7 cellular contexts compared by ENCODE assay signal in genomic region chr12:64451687-64452558, GRCh38. TPM values are rescaled to one million over a fixed set of nuclear protein-coding genes. Genes with fewer than 3 reads are reported as not detected.
DNase-seq lines count a peak whose midpoint lies in the region; ATAC-seq, FAIRE-seq and TF ChIP-seq lines count a peak whose summit lies in the region.

TBK1 (plus strand) TSS chr12:64452120; CDS start chr12:64455871, 3,751 bp downstream.

- peak; percentile 83 for TF ChIP-seq POLR2A in K562 (conservative IDR thresholded peaks at IDR 0.05)

- in situ Hi-C loops in K562 (cut with MboI) = no loop called here

- H3K4me3 ChIP-seq in K562 = peak within 1 kb of the TSS; percentile 88
- peak within 1 kb of the TSS; percentile 68 for H3K4me3 ChIP-seq in iPS DF 6.9 (ENCODE audit: low read length)
- H3K4me3 ChIP-seq in skeletal muscle cell (ENCODE audit: low read depth, low read length) = peak within 1 kb of the TSS; percentile 92

- ATAC-seq in GM18502 (IDR thresholded peaks at IDR 0.05; ENCODE audit: poor library complexity, unreplicated experiment) (peak; percentile 90), HG02852 (IDR thresholded peaks at IDR 0.05; ENCODE audit: unreplicated experiment) (peak; percentile 86), K562 (peak; percentile 88)

- H3K4me1 ChIP-seq in K562 (replicated peaks in 1 of 2; ENCODE audit: control insufficient read depth in 2 of 2, insufficient read depth in 2 of 2, low read length in 2 of 2) (peaks cover 11 to 21% of the 10 kb centered on the region in 2 experiments), iPS DF 6.9 (ENCODE audit: control insufficient read depth, insufficient read depth, low read length) (no peaks in the 10 kb centered on the region)

- H3K27me3 ChIP-seq in K562 (ENCODE audit: control insufficient read depth in 2 of 2, insufficient read depth in 2 of 2, low read length in 2 of 2) (no peaks in the 10 kb centered on the region), iPS DF 6.9 (ENCODE audit: control insufficient read depth, insufficient read depth, low read length) (no peaks in the 10 kb centered on the region)

- DNase-seq in NCI-H1930 (lab: John Stamatoyannopoulos, UW) = peak; percentile 65 to 81
- DNase-seq in T1000 (lab: John Stamatoyannopoulos, UW) = peak; percentile 92
- DNase-seq in K562 (ENCODE audit: extremely low read depth in 1 of 4, low spot score in 3 of 4) = peak; percentile 91 to 93 (median 92)
- DNase-seq in iPS DF 6.9 (ENCODE audit: low read depth, low spot score) = peak; percentile 63
- DNase-seq in skeletal muscle cell (ENCODE audit: low read depth) = peak; percentile 56

- peaks cover 65% of the 10 kb centered on the region for H3K79me2 ChIP-seq in K562 (ENCODE audit: control insufficient read depth, insufficient read depth, low read length)

- intact Hi-C loops in K562 (cut with micrococcal nuclease) = loop anchor here (5.0 kb wide), 2 partner anchors 45 to 155 kb away; no protein-coding TSS in a partner anchor

- 0 out of 6 replicates have a peak, but pooled peaks of 1 of the 3 experiments have one; percentile 2 for TF ChIP-seq CTCF in K562 (IDR thresholded peaks at IDR 0.05 in 2 of 3, conservative IDR thresholded peaks at IDR 0.05 in 1 of 3; ENCODE audit: insufficient read depth in 2 of 3, low read depth in 1 of 3, low read length in 3 of 3)

- H3K9me3 ChIP-seq in K562 (replicated peaks; ENCODE audit: control insufficient read depth, insufficient read depth, low read depth, low read length) (no peaks in the 10 kb centered on the region), iPS DF 6.9 (ENCODE audit: control insufficient read depth, insufficient read depth, low read length) (no peaks in the 10 kb centered on the region)

- H4K20me1 ChIP-seq in K562 (replicated peaks; ENCODE audit: control insufficient read depth, insufficient read depth, low read length) = no peaks in the 10 kb centered on the region

- CTCF ChIA-PET in K562 (lab: Yijun Ruan, JAX; ENCODE audit: low intra/inter-chr PET ratio) = no interaction called here

- peak within 1 kb of the TSS; percentile 90 to 97 for H3K9ac ChIP-seq in K562 (ENCODE audit: insufficient read depth in 1 of 2, low read depth in 2 of 2, low read length in 2 of 2)

- no peaks in the 10 kb centered on the region for H3K9me1 ChIP-seq in K562 (ENCODE audit: control insufficient read depth, insufficient read depth, low read length)

- TF ChIP-seq EP300 in K562 (IDR thresholded peaks at IDR 0.05; ENCODE audit: low read length) = no peak

- TF ChIP-seq RAD21 in K562 (CRISPR knock-in tag; conservative IDR thresholded peaks at IDR 0.05 in 1 of 2, IDR thresholded peaks at IDR 0.05 in 1 of 2) = no peak

- peak within 1 kb of the TSS; percentile 93 for H2AFZ ChIP-seq in K562 (ENCODE audit: low read depth, low read length)

- WGBS in K562 (ENCODE audit: insufficient coverage, low coverage, missing lambda C conversion rate) = under 1% methylated on average over 68 of the region's 94 CpGs
- WGBS in iPS DF 6.9 (ENCODE audit: insufficient coverage, insufficient read length) = no CpG with 5 or more reads among the region's 94 CpGs

- no peak for FAIRE-seq in K562 (lab: Jason Lieb, UNC)

- H3K27ac ChIP-seq in K562 (ENCODE audit: extremely low read depth, low read depth, low read length) (peak within 1 kb of the TSS; percentile 98), iPS DF 6.9 (ENCODE audit: low read length) (no peak within 1 kb of the TSS)

- peak within 1 kb of the TSS; percentile 97 for H3K4me2 ChIP-seq in K562 (ENCODE audit: insufficient read depth, low read length)

- peaks cover 43% of the 10 kb centered on the region for H3K36me3 ChIP-seq in K562 (ENCODE audit: control insufficient read depth, insufficient read depth, low read length)
- peaks cover 3% of the 10 kb centered on the region; the same call in 1 of the 2 replicates for H3K36me3 ChIP-seq in iPS DF 6.9 (ENCODE audit: control insufficient read depth, insufficient read depth, low read length)

- POLR2A ChIA-PET in K562 (lab: Yijun Ruan, JAX) = interaction anchor here (0.6 to 2.4 kb wide), 5 partner anchors 10 to 244 kb away, joined by 3 to 10 read pairs (median 3); no protein-coding TSS in a partner anchor

- BruUV-seq in K562 (replicated peaks; lab: Mats Ljungman, UMichigan) = no TSS peak

TF ChIP-seq in K562, 482 proteins besides CTCF, POLR2A, EP300 and RAD21 (continues in another document):
- TF ChIP-seq MLLT1 (IDR thresholded peaks at IDR 0.05) (peak; percentile 25 to 31; a peak in 1 of 4 replicates), HDGF (IDR thresholded peaks at IDR 0.05) (no peak), PRPF4 (IDR thresholded peaks at IDR 0.05; ENCODE audit: insufficient read depth, low read depth, low read length, poor library complexity, severe bottlenecking) (no peak), POLR2AphosphoS2 (IDR thresholded peaks at IDR 0.05; ENCODE audit: low read length) (no peak; the same call in 1 of the 2 replicates), NELFE (IDR thresholded peaks at IDR 0.05; ENCODE audit: insufficient read depth, insufficient read length) (no peak), ARID3B (CRISPR knock-in tag; IDR thresholded peaks at IDR 0.05; ENCODE audit: borderline replicate concordance) (no peak), HBP1 (CRISPR knock-in tag; IDR thresholded peaks at IDR 0.05) (peak; percentile 36; the same call in 1 of the 2 replicates), LARP7 (IDR thresholded peaks at IDR 0.05) (no peak), FOXA1 (IDR thresholded peaks at IDR 0.05; ENCODE audit: borderline replicate concordance) (no peak), ZNF696 (CRISPR knock-in tag; conservative IDR thresholded peaks at IDR 0.05) (no peak), ZNF23 (CRISPR knock-in tag; IDR thresholded peaks at IDR 0.05) (no peak), ZNF511 (CRISPR knock-in tag; IDR thresholded peaks at IDR 0.05) (peak; percentile 77), ZSCAN32 (CRISPR knock-in tag; IDR thresholded peaks at IDR 0.05) (no peak), SMARCA4 (IDR thresholded peaks at IDR 0.05) (peak; percentile 36; the same call in 1 of the 2 replicates), KLF1 (tag; IDR thresholded peaks at IDR 0.05) (0 out of 2 replicates have a peak, but pooled peaks have one; percentile 17)

RNA-seq across cellular contexts. Expression of gene TBK1, which starts in this region (rescaled TPM):
- 22.1 and 91.8 TPM in 2 replicates for total RNA-seq in K562 (2011; cell fraction: chromatin; rRNA removed; ENCODE audit: low replicate concordance)
- 8.7 and 16.3 TPM in 2 replicates for total RNA-seq in K562 (2011; cell fraction: nucleolus; rRNA removed)
- total RNA-seq in K562 (2011; cell fraction: nucleoplasm; rRNA removed) = 24.5 and 26.7 TPM in 2 replicates
- total RNA-seq in K562 (2014; rRNA removed) (19.5 and 23.9 TPM in 2 replicates), K562 (2014; rRNA removed; fragmentation: Illumina TruSeq; extraction: Trizol) (40.1 and 43.9 TPM in 2 replicates), K562 (2015; rRNA removed; fragmentation: Illumina TruSeq; extraction: Trizol) (33.2 and 42.0 TPM in 2 replicates), K562 (2021) (21.5 and 23.7 TPM in 2 replicates)
- polyA plus RNA-seq in K562 (2011; rRNA removed) (19.7 and 27.8 TPM in 2 replicates), K562 (2014; fragmentation: Illumina TruSeq; extraction: Trizol) (27.8 and 32.3 TPM in 2 replicates), K562 (2014; fragmentation: Nextera tagmentation; extraction: Ambion mirVana) (10 to 100 TPM; 20.4 to 24.9 TPM), K562 (2014; rRNA removed) (29.3 and 33.0 TPM in 2 replicates)
- 1.7 and 6.0 TPM in 2 replicates for polyA plus RNA-seq in K562 (2011; cell fraction: cytosol; rRNA removed)
- polyA plus RNA-seq in K562 (2011; cell fraction: nucleus; rRNA removed) = 8.5 and 10.8 TPM in 2 replicates
- polyA plus RNA-seq in K562 (2012) = 17.4 and 17.8 TPM in 2 replicates
- polyA minus RNA-seq in K562 (2011; rRNA and poly(A)+ RNA removed) = 30.7 and 31.6 TPM in 2 replicates
- polyA minus RNA-seq in K562 (2011; cell fraction: cytosol; rRNA and poly(A)+ RNA removed) = 7.7 and 10.6 TPM in 2 replicates
- polyA minus RNA-seq in K562 (2011; cell fraction: nucleus; rRNA and poly(A)+ RNA removed) = 11.6 and 21.8 TPM in 2 replicates
